ENCODE assay signal across 21 cellular contexts in genomic region chr10:124138883-124139348, GRCh38. TPM values are rescaled to one million over a fixed set of nuclear protein-coding genes. Genes with fewer than 3 reads are reported as not detected.
"Had no signal": no experiment of that assay in that cellular context is flagged by ENCODE, and none has a peak within 500 bp of the region (broad histone marks: within the 10 kb centered on the region; RNA-seq: fewer than 3 reads in every experiment).

No MANE protein-coding gene starts in this region.

- H3K27me3 ChIP-seq: neural progenitor cell, transverse colon, vagina had no signal

- H3K4me3 ChIP-seq: mucosa of descending colon, neural progenitor cell, transverse colon, vagina had no signal

- H3K9me3 ChIP-seq: mucosa of descending colon, transverse colon, vagina had no signal

- DNase-seq: activated CD4-positive, alpha-beta memory T cell treated with anti-CD3 and anti-CD28 coated beads, Interleukin-2, amount 10 ng/mL, durations not matched to agents 7 days and 5 days; activated CD4-positive, alpha-beta T cell treated with anti-CD3 and anti-CD28 coated beads for 4 hours; activated CD8-positive, alpha-beta memory T cell treated with anti-CD3 and anti-CD28 coated beads, Interleukin-2, amount 10 ng/mL, durations not matched to agents 7 days and 5 days; activated naive CD4-positive, alpha-beta T cell; activated naive CD8-positive, alpha-beta T cell treated with anti-CD3 and anti-CD28 coated beads for 36 hours; amniotic stem cell; cerebellar nuclear complex; effector CD8-positive, alpha-beta T cell; left cardiac atrium; mucosa of descending colon; naive thymus-derived CD4-positive, alpha-beta T cell; stimulated activated CD8-positive, alpha-beta memory T cell treated with anti-CD3 and anti-CD28 coated beads, Interleukin-4, amount 100 ng/mL, for 48 hours; stimulated activated naive CD4-positive, alpha-beta T cell; transverse colon had no signal

- FAIRE-seq: islet of Langerhans, TTC549 had no signal

- H3K4me2 ChIP-seq: neural progenitor cell had no signal

- H3K27ac ChIP-seq: neural progenitor cell, transverse colon, vagina had no signal

- H3K4me1 ChIP-seq: neural progenitor cell, transverse colon, vagina had no signal

- H2AFZ ChIP-seq: neural progenitor cell had no signal

- H3K9ac ChIP-seq: neural progenitor cell had no signal

- H3K36me3 ChIP-seq: neural progenitor cell, transverse colon, vagina had no signal

- ATAC-seq: activated CD8-positive, alpha-beta memory T cell treated with anti-CD3 and anti-CD28 coated beads, Interleukin-2, amount 10 ng/mL, durations not matched to agents 7 days and 5 days; activated T-helper 17 cell treated with anti-CD3 and anti-CD28 coated beads, Interleukin-2, amount 50 U/mL, for 72 hours; naive thymus-derived CD4-positive, alpha-beta T cell; WTC11 had no signal

RNA-seq across cellular contexts. Expression of gene CHST15, which starts 45.5 kb away (rescaled TPM):
- total RNA-seq: T-helper 2 cell treated with Interferon-gamma antibody and Interleukin-4, amounts not matched to agents 100 ng/mL and 5 ng/mL, for 36 hours had no signal
